ENCODE assay signal across 14 cellular contexts in genomic region chr15:39808909-39809308, GRCh38. TPM values are rescaled to one million over a fixed set of nuclear protein-coding genes. Genes with fewer than 3 reads are reported as not detected.
DNase-seq lines count a peak whose midpoint lies in the region; ATAC-seq and TF ChIP-seq lines count a peak whose summit lies in the region.
"Had no signal": no experiment of that assay in that cellular context is flagged by ENCODE, and none has a peak within 500 bp of the region (broad histone marks: within the 10 kb centered on the region; RNA-seq: fewer than 3 reads in every experiment).

No MANE protein-coding gene starts in this region.

- no peak overlapping the region for H3K4me3 Mint-ChIP-seq in endodermal cell
- H3K4me3 Mint-ChIP-seq in activated T-helper 17 cell treated with anti-CD3 and anti-CD28 coated beads, Interleukin-2, amount 50 U/mL, for 72 hours: no peak overlapping the region
- H3K4me3 Mint-ChIP-seq: B cell; CD8-positive, alpha-beta T cell had no signal

- peaks cover 10% of the 10 kb centered on the region for H3K4me1 Mint-ChIP-seq in endodermal cell
- no peaks in the 10 kb centered on the region for H3K4me1 Mint-ChIP-seq in activated T-helper 17 cell treated with anti-CD3 and anti-CD28 coated beads, Interleukin-2, amount 50 U/mL, for 72 hours
- H3K4me1 Mint-ChIP-seq: B cell had no signal

- H3K79me2 ChIP-seq in osteoblast (ENCODE audit: insufficient read depth, low read length) (peaks cover 67% of the 10 kb centered on the region), hepatocyte (no peaks in the 10 kb centered on the region)

- no peaks in the 10 kb centered on the region for H3K27me3 ChIP-seq in endodermal cell (ENCODE audit: control insufficient read depth, insufficient read depth, low read length, poor library complexity, severe bottlenecking)
- no peaks in the 10 kb centered on the region for H3K27me3 ChIP-seq in osteoblast (ENCODE audit: insufficient read depth, low read length)
- no peaks in the 10 kb centered on the region for H3K27me3 ChIP-seq in effector memory CD4-positive, alpha-beta T cell (replicated peaks; ENCODE audit: control insufficient read depth, insufficient read depth, low read length, poor library complexity, severe bottlenecking)
- no peaks in the 10 kb centered on the region for H3K27me3 ChIP-seq in hepatocyte
- H3K27me3 ChIP-seq: BLaER1 treated with 17β-estradiol and CSF1 and Interleukin-3, amounts not matched to agents 10 nM and 100 nM had no signal

- H3K9me3 ChIP-seq in HEK293 (ENCODE audit: control insufficient read depth, insufficient read depth, low read depth, low read length) (no peaks in the 10 kb centered on the region), endodermal cell (ENCODE audit: control insufficient read depth, low read length) (no peaks in the 10 kb centered on the region), osteoblast (ENCODE audit: low read depth, low read length) (no peaks in the 10 kb centered on the region), hepatocyte (ENCODE audit: low read depth) (no peaks in the 10 kb centered on the region)
- H3K9me3 ChIP-seq in effector memory CD4-positive, alpha-beta T cell (ENCODE audit: control insufficient read depth, low read length): no peaks in the 10 kb centered on the region

- H3K36me3 Mint-ChIP-seq in endodermal cell (ENCODE audit: low read depth): no peaks in the 10 kb centered on the region
- no peaks in the 10 kb centered on the region for H3K36me3 Mint-ChIP-seq in activated T-helper 17 cell treated with anti-CD3 and anti-CD28 coated beads, Interleukin-2, amount 50 U/mL, for 72 hours (ENCODE audit: low read depth)
- H3K36me3 Mint-ChIP-seq: CD8-positive, alpha-beta T cell had no signal

- no peaks in the 10 kb centered on the region for H3K9me2 ChIP-seq in hepatocyte (replicated peaks; ENCODE audit: insufficient read depth)

- 42 to 43% methylated on average over 3 of the region's 3 CpGs for WGBS in endodermal cell (ENCODE audit: insufficient coverage in 1 of 2, insufficient read length in 1 of 2), 2 experiments
- WGBS in hepatocyte (ENCODE audit: low lambda C conversion rate, missing lambda C conversion rate): 48% methylated on average over 3 of the region's 3 CpGs

- H3K4me1 ChIP-seq in HEK293 (ENCODE audit: control insufficient read depth, insufficient read depth, low read length): no peaks in the 10 kb centered on the region
- H3K4me1 ChIP-seq in endodermal cell (ENCODE audit: control insufficient read depth, insufficient read depth, low read length): peaks cover 4% of the 10 kb centered on the region
- H3K4me1 ChIP-seq in osteoblast (ENCODE audit: insufficient read depth, low read length): no peaks in the 10 kb centered on the region
- H3K4me1 ChIP-seq in effector memory CD4-positive, alpha-beta T cell (ENCODE audit: control insufficient read depth, insufficient read depth, low read length, poor library complexity, severe bottlenecking): no peaks in the 10 kb centered on the region
- H3K4me1 ChIP-seq in hepatocyte (ENCODE audit: insufficient read depth): no peaks in the 10 kb centered on the region

- peaks cover 20% of the 10 kb centered on the region for H4K20me1 ChIP-seq in osteoblast (ENCODE audit: insufficient read depth, low read length)
- no peaks in the 10 kb centered on the region for H4K20me1 ChIP-seq in hepatocyte (ENCODE audit: insufficient read depth, poor library complexity, severe bottlenecking)

- DNase-seq in NCI-H69 (lab: John Stamatoyannopoulos, UW) (peak; percentile 28), endodermal cell (peak; percentile 61), osteoblast (ENCODE audit: insufficient read length, low spot score, missing footprints) (peak; percentile 4), hepatocyte (ENCODE audit: low spot score) (no peak)
- no peak for DNase-seq in effector memory CD4-positive, alpha-beta T cell
- DNase-seq: Calu3; CD8-positive, alpha-beta T cell; DMS79 treated with DMSO at 0.1 percent for 48 hours; GF-D8; HCEC 1CT had no signal

- H3K27ac Mint-ChIP-seq in endodermal cell: no peak overlapping the region
- H3K27ac Mint-ChIP-seq in activated T-helper 17 cell treated with anti-CD3 and anti-CD28 coated beads, Interleukin-2, amount 50 U/mL, for 72 hours: no peak overlapping the region
- H3K27ac Mint-ChIP-seq: B cell; CD8-positive, alpha-beta T cell had no signal

- no peak overlapping the region for H3K4me3 ChIP-seq in HEK293 (ENCODE audit: low read depth, low read length)
- H3K4me3 ChIP-seq in endodermal cell (ENCODE audit: low read length): no peak overlapping the region
- H3K4me3 ChIP-seq in osteoblast (ENCODE audit: insufficient read depth, low read length): no peak overlapping the region
- H3K4me3 ChIP-seq in effector memory CD4-positive, alpha-beta T cell (ENCODE audit: insufficient read depth, low read depth, low read length, poor library complexity, severe bottlenecking): no peak overlapping the region
- H3K4me3 ChIP-seq in hepatocyte: no peak overlapping the region
- H3K4me3 ChIP-seq: BLaER1 treated with 17β-estradiol and CSF1 and Interleukin-3, amounts not matched to agents 10 nM and 100 nM had no signal

- H3K27me3 Mint-ChIP-seq in endodermal cell (ENCODE audit: insufficient read depth): no peaks in the 10 kb centered on the region
- peaks cover 17% of the 10 kb centered on the region for H3K27me3 Mint-ChIP-seq in activated T-helper 17 cell treated with anti-CD3 and anti-CD28 coated beads, Interleukin-2, amount 50 U/mL, for 72 hours

- no peak for ATAC-seq in activated T-helper 17 cell treated with anti-CD3 and anti-CD28 coated beads, Interleukin-2, amount 50 U/mL, for 72 hours (replicated peaks)
- ATAC-seq: CD8-positive, alpha-beta T cell had no signal

- H3K4me2 ChIP-seq in osteoblast (ENCODE audit: insufficient read depth, low read length) (no peak overlapping the region), hepatocyte (no peak overlapping the region)
- H3K4me2 ChIP-seq: BLaER1 treated with 17β-estradiol and CSF1 and Interleukin-3, amounts not matched to agents 10 nM and 100 nM had no signal

- H2AFZ ChIP-seq in osteoblast (ENCODE audit: low read length) (no peak overlapping the region), hepatocyte (no peak overlapping the region)

- CTCF ChIA-PET in HEK293 (lab: Yijun Ruan, JAX): no interaction called here

- H3K36me3 ChIP-seq in HEK293 (ENCODE audit: control insufficient read depth in 2 of 2, insufficient read depth in 1 of 2, low read length in 2 of 2) (no peaks in the 10 kb centered on the region), endodermal cell (ENCODE audit: control insufficient read depth, insufficient read depth, low read length) (no peaks in the 10 kb centered on the region), osteoblast (ENCODE audit: insufficient read depth, low read length) (peaks cover 10% of the 10 kb centered on the region), hepatocyte (replicated peaks; ENCODE audit: insufficient read depth, low read depth) (no peaks in the 10 kb centered on the region)
- no peaks in the 10 kb centered on the region for H3K36me3 ChIP-seq in effector memory CD4-positive, alpha-beta T cell (ENCODE audit: control insufficient read depth, insufficient read depth, low read length)

- no peaks in the 10 kb centered on the region for H3K9me3 Mint-ChIP-seq in endodermal cell
- H3K9me3 Mint-ChIP-seq in activated T-helper 17 cell treated with anti-CD3 and anti-CD28 coated beads, Interleukin-2, amount 50 U/mL, for 72 hours: no peaks in the 10 kb centered on the region
- H3K9me3 Mint-ChIP-seq: CD8-positive, alpha-beta T cell had no signal

- no peak overlapping the region for H3K9ac ChIP-seq in endodermal cell (ENCODE audit: extremely low read depth, low read length, poor library complexity, severe bottlenecking)
- H3K9ac ChIP-seq: BLaER1 treated with 17β-estradiol and CSF1 and Interleukin-3, amounts not matched to agents 10 nM and 100 nM had no signal

- H3K27ac ChIP-seq in HEK293 (ENCODE audit: extremely low read depth, low read depth, low read length) (no peak overlapping the region), endodermal cell (ENCODE audit: low read depth, low read length) (no peak overlapping the region), osteoblast (ENCODE audit: low read depth, low read length) (no peak overlapping the region), hepatocyte (no peak overlapping the region)
- H3K27ac ChIP-seq in effector memory CD4-positive, alpha-beta T cell (ENCODE audit: insufficient read depth, low read length, poor library complexity, severe bottlenecking): no peak overlapping the region
- H3K27ac ChIP-seq: BLaER1 treated with 17β-estradiol and CSF1 and Interleukin-3, amounts not matched to agents 10 nM and 100 nM had no signal

- no peak for TF ChIP-seq CTCF in HEK293 (tag by site-specific recombination; IDR thresholded peaks at IDR 0.05)
- TF ChIP-seq CTCF in endodermal cell (conservative IDR thresholded peaks at IDR 0.05): no peak
- TF ChIP-seq CTCF in osteoblast (IDR thresholded peaks at IDR 0.05; ENCODE audit: extremely low read depth, low read depth, low read length): no peak
- TF ChIP-seq CTCF in hepatocyte (IDR thresholded peaks at IDR 0.05; ENCODE audit: poor library complexity): no peak

- POLR2A ChIA-PET in HEK293 (lab: Yijun Ruan, JAX): no interaction called here

TF ChIP-seq in HEK293, 187 proteins besides CTCF, POLR2A, EP300 and RAD21:
- no peak for TF ChIP-seq ZFHX2 (tag by site-specific recombination; conservative IDR thresholded peaks at IDR 0.05)
- no peak for TF ChIP-seq ZNF514 (tag by site-specific recombination; IDR thresholded peaks at IDR 0.05)
- no peak for TF ChIP-seq ZNF843 (tag by site-specific recombination; IDR thresholded peaks at IDR 0.05)
- peak; percentile 19; the same call in 1 of the 2 replicates for TF ChIP-seq ZIC2 (tag by site-specific recombination; IDR thresholded peaks at IDR 0.05)
- TF ChIP-seq ZSCAN4 (tag by site-specific recombination; IDR thresholded peaks at IDR 0.05): no peak
- no peak for TF ChIP-seq GLIS2 (tag by site-specific recombination; IDR thresholded peaks at IDR 0.05)

RNA-seq across cellular contexts. Expression of gene FSIP1, which starts 26.3 kb away (rescaled TPM):
- total RNA-seq in endodermal cell (1 to 10 TPM in 1 of 2 donors, under 1 TPM in 1; 0.77 to 1.7 TPM), osteoblast (2.1 and 3.6 TPM in 2 replicates), hepatocyte (0.56 and 0.60 TPM in 2 replicates)
- 2.6 TPM for polyA plus RNA-seq in endodermal cell (2013, experiment 1 of 2)
- 2.2 TPM for polyA plus RNA-seq in endodermal cell (2013, experiment 2 of 2)
- under 1 TPM; 0.32 to 0.34 TPM for total RNA-seq in activated T-helper 17 cell treated with anti-CD3 and anti-CD28 coated beads, Interleukin-2, amount 50 U/mL, for 72 hours
- 0.79 TPM in 1 of 2 replicates, not detected in the other for polyA plus RNA-seq in hepatocyte

Comparison
In these comparisons a context has a peak if more than half of its experiments do, and no peak if none do; other contexts are left out.
1. DNase-seq: peak in NCI-H69 (single experiment), endodermal cell (single experiment) and osteoblast (single experiment); none in effector memory CD4-positive, alpha-beta T cell (0 of 3) and hepatocyte (single experiment).